Comparison of ENCODE assay signal across 1 cellular context in the genomic region with DNA sequence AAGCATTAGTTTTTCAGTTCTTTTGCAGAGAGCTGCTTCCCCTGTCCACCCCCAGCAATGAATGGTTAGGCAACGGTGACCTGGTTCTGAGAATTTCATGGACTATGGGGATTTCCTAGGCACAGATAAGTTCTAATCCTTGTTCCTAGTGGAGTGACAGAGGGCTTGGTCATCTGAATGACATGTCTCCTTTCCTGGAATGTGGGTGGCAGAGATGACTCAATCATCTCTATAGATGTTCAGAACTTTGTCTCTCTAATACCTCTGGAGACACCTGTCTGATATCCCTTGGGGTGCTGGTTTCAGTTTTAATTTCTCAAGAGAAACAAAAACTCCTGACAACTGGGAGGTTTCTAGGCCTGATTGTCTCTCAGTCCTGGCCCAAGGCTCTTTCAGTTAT.
TF ChIP-seq lines count a peak whose summit lies in the region.

No MANE protein-coding gene starts in this region.

TF ChIP-seq in K562, 482 proteins besides CTCF, POLR2A, EP300 and RAD21 (continued from another document):
- peak; percentile 56; the same call in 1 of the 2 replicates for TF ChIP-seq JUND (IDR thresholded peaks at IDR 0.05; ENCODE audit: borderline replicate concordance, low read depth, low read length)
- TF ChIP-seq JUND (tag; IDR thresholded peaks at IDR 0.05; ENCODE audit: borderline replicate concordance, low read depth, low read length) = peak; percentile 23; the same call in 1 of the 3 replicates
- TF ChIP-seq ZEB2 (IDR thresholded peaks at IDR 0.05) = 0 out of 2 replicates have a peak, but pooled peaks have one; percentile 52
- TF ChIP-seq MBD2 (IDR thresholded peaks at IDR 0.05; ENCODE audit: borderline replicate concordance, low read depth) = no peak
- no peak for TF ChIP-seq SUPT5H (IDR thresholded peaks at IDR 0.05)
- peak; percentile 24; the same call in 1 of the 2 replicates for TF ChIP-seq TEAD4 (IDR thresholded peaks at IDR 0.05; ENCODE audit: low read length)
- no peak for TF ChIP-seq TEAD4 (CRISPR knock-in tag; IDR thresholded peaks at IDR 0.05; ENCODE audit: borderline replicate concordance)
- no peak for TF ChIP-seq MTA3 (IDR thresholded peaks at IDR 0.05; ENCODE audit: borderline replicate concordance)
- no peak for TF ChIP-seq POLR2AphosphoS5 (IDR thresholded peaks at IDR 0.05; ENCODE audit: control insufficient read depth, insufficient read depth, low read depth, low read length)
- 0 out of 2 replicates have a peak, but pooled peaks have one; percentile 15 for TF ChIP-seq CEBPB (tag; IDR thresholded peaks at IDR 0.05)
- no peak for TF ChIP-seq SMAD4 (CRISPR knock-in tag; conservative IDR thresholded peaks at IDR 0.05)
- no peak for TF ChIP-seq ZSCAN32 (CRISPR knock-in tag; IDR thresholded peaks at IDR 0.05)
- TF ChIP-seq ZNF311 (CRISPR knock-in tag; IDR thresholded peaks at IDR 0.05) = no peak
- TF ChIP-seq YBX1 (IDR thresholded peaks at IDR 0.05) = no peak
- no peak for TF ChIP-seq NFE2 (IDR thresholded peaks at IDR 0.05; ENCODE audit: low read depth)
- TF ChIP-seq NR2C2 (CRISPR knock-in tag; IDR thresholded peaks at IDR 0.05) = no peak
- no peak for TF ChIP-seq NR2C2 (tag; IDR thresholded peaks at IDR 0.05)
- no peak for TF ChIP-seq NFIC (IDR thresholded peaks at IDR 0.05)
- TF ChIP-seq SIN3A (IDR thresholded peaks at IDR 0.05; ENCODE audit: borderline replicate concordance in 2 of 2, control insufficient read depth in 1 of 2, low read depth in 2 of 2, low read length in 2 of 2) = no peak
- no peak for TF ChIP-seq CEBPG (CRISPR knock-in tag; IDR thresholded peaks at IDR 0.05)
- TF ChIP-seq CEBPG (tag; conservative IDR thresholded peaks at IDR 0.05 in 1 of 2, IDR thresholded peaks at IDR 0.05 in 1 of 2) = peak in 1 of 2 experiments; percentile 66; a peak in 2 of 4 replicates
- TF ChIP-seq ARNT (IDR thresholded peaks at IDR 0.05) = no peak
- TF ChIP-seq GTF2A2 (tag; IDR thresholded peaks at IDR 0.05) = no peak
- TF ChIP-seq ZSCAN29 (IDR thresholded peaks at IDR 0.05) = no peak
- TF ChIP-seq PTRF (tag; IDR thresholded peaks at IDR 0.05) = no peak
- TF ChIP-seq, protein P1, sequence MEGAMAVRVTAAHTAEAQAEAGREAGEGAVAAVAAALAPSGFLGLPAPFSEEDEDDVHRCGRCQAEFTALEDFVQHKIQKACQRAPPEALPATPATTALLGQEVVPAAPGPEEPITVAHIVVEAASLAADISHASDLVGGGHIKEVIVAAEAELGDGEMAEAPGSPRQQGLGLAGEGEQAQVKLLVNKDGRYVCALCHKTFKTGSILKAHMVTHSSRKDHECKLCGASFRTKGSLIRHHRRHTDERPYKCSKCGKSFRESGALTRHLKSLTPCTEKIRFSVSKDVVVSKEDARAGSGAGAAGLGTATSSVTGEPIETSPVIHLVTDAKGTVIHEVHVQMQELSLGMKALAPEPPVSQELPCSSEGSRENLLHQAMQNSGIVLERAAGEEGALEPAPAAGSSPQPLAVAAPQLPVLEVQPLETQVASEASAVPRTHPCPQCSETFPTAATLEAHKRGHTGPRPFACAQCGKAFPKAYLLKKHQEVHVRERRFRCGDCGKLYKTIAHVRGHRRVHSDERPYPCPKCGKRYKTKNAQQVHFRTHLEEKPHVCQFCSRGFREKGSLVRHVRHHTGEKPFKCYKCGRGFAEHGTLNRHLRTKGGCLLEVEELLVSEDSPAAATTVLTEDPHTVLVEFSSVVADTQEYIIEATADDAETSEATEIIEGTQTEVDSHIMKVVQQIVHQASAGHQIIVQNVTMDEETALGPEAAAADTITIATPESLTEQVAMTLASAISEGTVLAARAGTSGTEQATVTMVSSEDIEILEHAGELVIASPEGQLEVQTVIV (CRISPR knock-in tag; IDR thresholded peaks at IDR 0.05; ENCODE audit: borderline replicate concordance) = no peak
- TF ChIP-seq SMARCA4 (IDR thresholded peaks at IDR 0.05) = 0 out of 2 replicates have a peak, but pooled peaks have one; percentile 48
- TF ChIP-seq JUN (IDR thresholded peaks at IDR 0.05; ENCODE audit: borderline replicate concordance, low read depth, low read length) = peak; percentile 45; the same call in 1 of the 2 replicates
- no peak for TF ChIP-seq JUN (CRISPR knock-in tag; IDR thresholded peaks at IDR 0.05; ENCODE audit: borderline replicate concordance)
- TF ChIP-seq FOSL1 (tag; conservative IDR thresholded peaks at IDR 0.05) = peak; percentile 91
- TF ChIP-seq ZNF785 (CRISPR knock-in tag; IDR thresholded peaks at IDR 0.05) = no peak
- TF ChIP-seq CTBP1 (IDR thresholded peaks at IDR 0.05; ENCODE audit: borderline replicate concordance) = 0 out of 2 replicates have a peak, but pooled peaks have one; percentile 24
- no peak for TF ChIP-seq MEIS2 (IDR thresholded peaks at IDR 0.05; ENCODE audit: partially characterized antibody)
- TF ChIP-seq, protein P2, sequence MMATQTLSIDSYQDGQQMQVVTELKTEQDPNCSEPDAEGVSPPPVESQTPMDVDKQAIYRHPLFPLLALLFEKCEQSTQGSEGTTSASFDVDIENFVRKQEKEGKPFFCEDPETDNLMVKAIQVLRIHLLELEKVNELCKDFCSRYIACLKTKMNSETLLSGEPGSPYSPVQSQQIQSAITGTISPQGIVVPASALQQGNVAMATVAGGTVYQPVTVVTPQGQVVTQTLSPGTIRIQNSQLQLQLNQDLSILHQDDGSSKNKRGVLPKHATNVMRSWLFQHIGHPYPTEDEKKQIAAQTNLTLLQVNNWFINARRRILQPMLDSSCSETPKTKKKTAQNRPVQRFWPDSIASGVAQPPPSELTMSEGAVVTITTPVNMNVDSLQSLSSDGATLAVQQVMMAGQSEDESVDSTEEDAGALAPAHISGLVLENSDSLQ (IDR thresholded peaks at IDR 0.05) = peak; percentile 69
- TF ChIP-seq, protein P3, sequence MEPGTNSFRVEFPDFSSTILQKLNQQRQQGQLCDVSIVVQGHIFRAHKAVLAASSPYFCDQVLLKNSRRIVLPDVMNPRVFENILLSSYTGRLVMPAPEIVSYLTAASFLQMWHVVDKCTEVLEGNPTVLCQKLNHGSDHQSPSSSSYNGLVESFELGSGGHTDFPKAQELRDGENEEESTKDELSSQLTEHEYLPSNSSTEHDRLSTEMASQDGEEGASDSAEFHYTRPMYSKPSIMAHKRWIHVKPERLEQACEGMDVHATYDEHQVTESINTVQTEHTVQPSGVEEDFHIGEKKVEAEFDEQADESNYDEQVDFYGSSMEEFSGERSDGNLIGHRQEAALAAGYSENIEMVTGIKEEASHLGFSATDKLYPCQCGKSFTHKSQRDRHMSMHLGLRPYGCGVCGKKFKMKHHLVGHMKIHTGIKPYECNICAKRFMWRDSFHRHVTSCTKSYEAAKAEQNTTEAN (CRISPR knock-in tag; IDR thresholded peaks at IDR 0.05) = no peak
- TF ChIP-seq, protein P4, sequence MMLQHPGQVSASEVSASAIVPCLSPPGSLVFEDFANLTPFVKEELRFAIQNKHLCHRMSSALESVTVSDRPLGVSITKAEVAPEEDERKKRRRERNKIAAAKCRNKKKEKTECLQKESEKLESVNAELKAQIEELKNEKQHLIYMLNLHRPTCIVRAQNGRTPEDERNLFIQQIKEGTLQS (IDR thresholded peaks at IDR 0.05) = peak; percentile 77
- TF ChIP-seq, protein P4 (CRISPR knock-in tag; conservative IDR thresholded peaks at IDR 0.05) = no peak
- TF ChIP-seq, protein P5, sequence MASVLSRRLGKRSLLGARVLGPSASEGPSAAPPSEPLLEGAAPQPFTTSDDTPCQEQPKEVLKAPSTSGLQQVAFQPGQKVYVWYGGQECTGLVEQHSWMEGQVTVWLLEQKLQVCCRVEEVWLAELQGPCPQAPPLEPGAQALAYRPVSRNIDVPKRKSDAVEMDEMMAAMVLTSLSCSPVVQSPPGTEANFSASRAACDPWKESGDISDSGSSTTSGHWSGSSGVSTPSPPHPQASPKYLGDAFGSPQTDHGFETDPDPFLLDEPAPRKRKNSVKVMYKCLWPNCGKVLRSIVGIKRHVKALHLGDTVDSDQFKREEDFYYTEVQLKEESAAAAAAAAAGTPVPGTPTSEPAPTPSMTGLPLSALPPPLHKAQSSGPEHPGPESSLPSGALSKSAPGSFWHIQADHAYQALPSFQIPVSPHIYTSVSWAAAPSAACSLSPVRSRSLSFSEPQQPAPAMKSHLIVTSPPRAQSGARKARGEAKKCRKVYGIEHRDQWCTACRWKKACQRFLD (CRISPR knock-in tag; IDR thresholded peaks at IDR 0.05) = no peak
- TF ChIP-seq ARID1B (IDR thresholded peaks at IDR 0.05) = peak; percentile 43; the same call in 1 of the 2 replicates
- no peak for TF ChIP-seq FOXA1 (IDR thresholded peaks at IDR 0.05; ENCODE audit: borderline replicate concordance)
